Comparison of ENCODE assay signal across 7 cellular contexts in the genomic region with DNA sequence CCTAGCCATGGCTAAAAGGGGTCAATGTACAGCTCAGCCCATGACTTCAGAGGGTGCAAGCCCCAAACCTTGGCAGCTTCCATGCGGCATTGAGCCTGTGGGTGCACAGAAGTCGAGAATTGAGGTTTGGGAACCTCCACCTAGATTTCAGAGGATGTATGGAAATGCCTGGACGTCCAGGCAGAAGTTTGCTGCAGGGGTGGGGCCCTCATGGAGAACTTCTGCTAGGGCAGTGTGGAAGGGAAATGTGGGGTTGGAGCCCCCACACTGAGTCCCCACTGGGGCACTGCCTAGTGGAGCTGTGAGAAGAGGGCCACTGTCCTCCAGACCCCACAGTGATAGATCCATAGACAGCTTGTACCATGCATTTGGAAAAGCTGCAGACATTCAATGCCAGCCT. TPM values are rescaled to one million over a fixed set of nuclear protein-coding genes. Genes with fewer than 3 reads are reported as not detected.
"Had no signal": no experiment of that assay in that cellular context is flagged by ENCODE, and none has a peak within 500 bp of the region (broad histone marks: within the 10 kb centered on the region; RNA-seq: fewer than 3 reads in every experiment).

No MANE protein-coding gene starts in this region.

RNA-seq across cellular contexts. Expression of a gene that starts 47.9 kb away (rescaled TPM):
- total RNA-seq: left ventricle myocardium inferior; mononuclear cell; naive thymus-derived CD4-positive, alpha-beta T cell; naive thymus-derived CD8-positive, alpha-beta T cell had no signal
- polyA plus RNA-seq: hepatocyte; immature natural killer cell; liver; naive thymus-derived CD4-positive, alpha-beta T cell; naive thymus-derived CD8-positive, alpha-beta T cell had no signal
